ENCODE assay signal across 13 cellular contexts in the genomic region with DNA sequence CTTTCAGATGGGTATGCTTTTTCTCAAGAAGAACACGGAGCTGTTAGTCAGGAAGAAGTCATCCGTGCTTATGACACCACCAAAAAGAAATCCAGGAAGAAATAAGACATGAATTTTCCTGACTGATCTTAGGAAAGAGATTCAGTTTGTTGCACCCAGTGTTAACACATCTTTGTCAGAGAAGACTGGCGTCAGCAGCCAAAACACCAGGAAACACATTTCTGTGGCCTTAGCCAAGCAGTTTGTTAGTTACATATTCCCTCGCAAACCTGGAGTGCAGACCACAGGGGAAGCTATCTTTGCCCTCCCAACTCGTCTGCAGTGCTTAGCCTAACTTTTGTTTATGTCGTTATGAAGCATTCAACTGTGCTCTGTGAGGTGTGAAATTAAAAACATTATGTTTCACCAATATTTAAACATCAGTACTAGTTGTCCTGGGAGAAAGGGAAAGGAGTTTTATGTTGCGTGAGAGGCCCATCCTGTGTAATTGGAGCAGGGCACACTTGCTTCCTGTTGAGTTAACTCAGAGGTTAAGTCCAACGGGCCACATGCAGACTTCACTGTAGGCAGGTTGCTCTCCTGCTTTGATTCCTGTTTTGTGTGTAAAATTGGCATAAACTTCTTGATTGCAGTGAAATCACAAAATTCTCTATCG. TPM values are rescaled to one million over a fixed set of nuclear protein-coding genes. Genes with fewer than 3 reads are reported as not detected.
DNase-seq lines count a peak whose midpoint lies in the region; ATAC-seq, FAIRE-seq and TF ChIP-seq lines count a peak whose summit lies in the region.
"Had no signal": no experiment of that assay in that cellular context is flagged by ENCODE, and none has a peak within 500 bp of the region (broad histone marks: within the 10 kb centered on the region; RNA-seq: fewer than 3 reads in every experiment).

No MANE protein-coding gene starts in this region.

- no peaks in the 10 kb centered on the region for H3K9me3 Mint-ChIP-seq in chondrocyte (ENCODE audit: low read depth)
- peaks cover 0 to 17% (median 0%) of the 10 kb centered on the region in 9 donors for H3K9me3 Mint-ChIP-seq in naive thymus-derived CD8-positive, alpha-beta T cell

- no peak for TF ChIP-seq EP300 in suprapubic skin (IDR thresholded peaks at IDR 0.05)

- peaks cover 98% of the 10 kb centered on the region for H3K4me1 Mint-ChIP-seq in chondrocyte (ENCODE audit: low read depth)
- peaks cover 16 to 51% (median 30%) of the 10 kb centered on the region in 4 donors for H3K4me1 Mint-ChIP-seq in naive thymus-derived CD8-positive, alpha-beta T cell

- no peak for ATAC-seq in naive thymus-derived CD8-positive, alpha-beta T cell
- ATAC-seq in GM19455 (IDR thresholded peaks at IDR 0.05; ENCODE audit: unreplicated experiment) (no peak), HG02870 (IDR thresholded peaks at IDR 0.05; ENCODE audit: unreplicated experiment) (no peak)
- ATAC-seq: heart right ventricle; stimulated activated naive CD8-positive, alpha-beta T cell treated with anti-CD3 and anti-CD28 coated beads, Interleukin-15, amount 100 ng/mL, for 72 hours had no signal

- no peak overlapping the region for H3K27ac ChIP-seq in suprapubic skin
- H3K27ac ChIP-seq: heart right ventricle had no signal

- no peak for TF ChIP-seq POLR2A in suprapubic skin (IDR thresholded peaks at IDR 0.05)

- POLR2A ChIA-PET in naive thymus-derived CD8-positive, alpha-beta T cell (lab: Charles Lee) = interaction anchor here (1.2 kb wide), 1 partner anchor 139 kb away, joined by 3 read pairs; no protein-coding TSS in a partner anchor

- FAIRE-seq in HTR-8/SVneo (lab: Jason Lieb, UNC) = peak; percentile 23

- no peaks in the 10 kb centered on the region for H3K36me3 ChIP-seq in suprapubic skin
- H3K36me3 ChIP-seq: heart right ventricle had no signal

- peaks cover 38% of the 10 kb centered on the region for H3K4me1 ChIP-seq in suprapubic skin

- H3K36me3 Mint-ChIP-seq in chondrocyte (ENCODE audit: low read depth) = no peaks in the 10 kb centered on the region
- H3K36me3 Mint-ChIP-seq in naive thymus-derived CD8-positive, alpha-beta T cell = peaks cover 17 to 23% (median 20%) of the 10 kb centered on the region in 3 donors

- WGBS in suprapubic skin = 69% methylated on average over 9 of the region's 9 CpGs

- no peaks in the 10 kb centered on the region for H3K27me3 ChIP-seq in suprapubic skin

- H3K27ac Mint-ChIP-seq in chondrocyte (ENCODE audit: unreplicated experiment) = peak overlapping the region; percentile 97
- peak overlapping the region in 7 of 10 donors; percentile 51 to 98 (median 69) for H3K27ac Mint-ChIP-seq in naive thymus-derived CD8-positive, alpha-beta T cell

- H3K4me3 ChIP-seq in AG10803 (ENCODE audit: low read length) (no peak overlapping the region), suprapubic skin (no peak overlapping the region)
- H3K4me3 ChIP-seq: heart right ventricle had no signal

- TF ChIP-seq CTCF in AG10803 (conservative IDR thresholded peaks at IDR 0.05; ENCODE audit: low read length) (no peak), chondrocyte (IDR thresholded peaks at IDR 0.05) (no peak), suprapubic skin (IDR thresholded peaks at IDR 0.05) (no peak)

- no peaks in the 10 kb centered on the region for H3K9me3 ChIP-seq in suprapubic skin
- H3K9me3 ChIP-seq: heart right ventricle had no signal

- peak overlapping the region; percentile 10 for H3K4me3 Mint-ChIP-seq in chondrocyte (ENCODE audit: unreplicated experiment)
- no peak overlapping the region for H3K4me3 Mint-ChIP-seq in naive thymus-derived CD8-positive, alpha-beta T cell
- H3K4me3 Mint-ChIP-seq: stimulated activated naive CD8-positive, alpha-beta T cell treated with anti-CD3 and anti-CD28 coated beads, Interleukin-15, amount 100 ng/mL, for 72 hours had no signal

- no peaks in the 10 kb centered on the region for H3K27me3 Mint-ChIP-seq in chondrocyte (ENCODE audit: low read depth)
- H3K27me3 Mint-ChIP-seq in naive thymus-derived CD8-positive, alpha-beta T cell = peaks cover 0 to 3% (median 0%) of the 10 kb centered on the region in 5 donors
- H3K27me3 Mint-ChIP-seq: stimulated activated naive CD8-positive, alpha-beta T cell treated with anti-CD3 and anti-CD28 coated beads, Interleukin-15, amount 100 ng/mL, for 72 hours had no signal

- DNase-seq in AG10803 (ENCODE audit: low read depth) = peak; percentile 89
- peak; percentile 32 for DNase-seq in HTR-8/SVneo (ENCODE audit: insufficient read length, low spot score)
- no peak for DNase-seq in chondrocyte (ENCODE audit: low spot score)
- DNase-seq in naive thymus-derived CD8-positive, alpha-beta T cell = no peak
- DNase-seq in stimulated activated CD4-positive, alpha-beta T cell treated with anti-CD3 and anti-CD28 coated beads, Interleukin-4, amount 100 ng/mL, for 1 hour = no peak
- no peak for DNase-seq in suprapubic skin (ENCODE audit: low spot score in 2 of 2)
- DNase-seq: aorta; heart right ventricle; NCI-H524; stimulated activated naive CD8-positive, alpha-beta T cell treated with anti-CD3 and anti-CD28 coated beads, Interleukin-15, amount 100 ng/mL, for 72 hours; SW 1271 had no signal

RNA-seq across cellular contexts. Expression of a gene that starts 31.8 kb away (rescaled TPM):
- total RNA-seq in chondrocyte (59.5 to 115 TPM (median 113 TPM) in 3 replicates), suprapubic skin (1 to 10 TPM; 1.6 to 8.9 (median 2.4) TPM)
- 1 to 10 TPM; 1.1 to 1.5 TPM for total RNA-seq in naive thymus-derived CD8-positive, alpha-beta T cell
- 1 to 10 TPM in 1 of 3 donors, under 1 TPM in 2; 0.37 to 1.8 (median 0.58) TPM for polyA plus RNA-seq in naive thymus-derived CD8-positive, alpha-beta T cell
- polyA plus RNA-seq: aorta had no signal

Comparison
In these comparisons a context has a peak if more than half of its experiments do, and no peak if none do; other contexts are left out.
1. DNase-seq: peak in AG10803 (single experiment) and HTR-8/SVneo (single experiment); none in chondrocyte (single experiment), naive thymus-derived CD8-positive, alpha-beta T cell (0 of 10), stimulated activated CD4-positive, alpha-beta T cell treated with anti-CD3 and anti-CD28 coated beads, Interleukin-4, amount 100 ng/mL, for 1 hour (single experiment) and suprapubic skin (0 of 2).